25 cellular contexts compared by ENCODE assay signal in genomic region chr7:36962367-36962766, GRCh38.
DNase-seq lines count a peak whose midpoint lies in the region; ATAC-seq and TF ChIP-seq lines count a peak whose summit lies in the region.
"Had no signal": no experiment of that assay in that cellular context is flagged by ENCODE, and none has a peak within 500 bp of the region (broad histone marks: within the 10 kb centered on the region; RNA-seq: fewer than 3 reads in every experiment).

No MANE protein-coding gene starts in this region.

- no peaks in the 10 kb centered on the region for H3K4me1 ChIP-seq in ascending aorta
- H3K4me1 ChIP-seq: prostate gland had no signal

- CTCF ChIA-PET in WTC11 (lab: Charles Lee) (interaction anchor here (1.2 to 1.6 kb wide), 2 partner anchors 220 to 238 kb away, joined by 5 read pairs; no protein-coding TSS in a partner anchor), HEK293T (lab: Yijun Ruan, JAX) (interaction anchor here (0.6 kb wide), 1 partner anchor 291 kb away, joined by 3 read pairs; no protein-coding TSS in a partner anchor)

- H3K4me3 ChIP-seq in epithelial cell of esophagus (ENCODE audit: low read length), result no peak overlapping the region
- no peak overlapping the region for H3K4me3 ChIP-seq in ascending aorta
- H3K4me3 ChIP-seq: GM23248, heart right ventricle, prostate gland, skin epidermis, upper lobe of left lung had no signal

- no peak overlapping the region for H3K27ac ChIP-seq in ascending aorta
- H3K27ac ChIP-seq: GM23248, heart right ventricle, prostate gland, skin epidermis, upper lobe of left lung had no signal

- TF ChIP-seq CTCF in WTC11 (IDR thresholded peaks at IDR 0.05), result no peak
- no peak for TF ChIP-seq CTCF in epithelial cell of esophagus (IDR thresholded peaks at IDR 0.05; ENCODE audit: insufficient read depth, low read depth, low read length, missing control alignments)
- TF ChIP-seq CTCF in ascending aorta (IDR thresholded peaks at IDR 0.05), result no peak

- H3K4me1 Mint-ChIP-seq in activated CD4-positive, alpha-beta T cell treated with anti-CD3 and anti-CD28 coated beads, Interleukin-2, amount 10 ng/mL, durations not matched to agents 24 days and 14 days, result peaks cover 37% of the 10 kb centered on the region
- H3K4me1 Mint-ChIP-seq in WTC11, result peaks cover 61% of the 10 kb centered on the region
- H3K4me1 Mint-ChIP-seq in stimulated activated effector memory CD8-positive, alpha-beta T cell treated with anti-CD3 and anti-CD28 coated beads, Interleukin-12 subunit alpha, Interleukin-12 subunit beta, amount 100 ng/mL, for 72 hours, result peaks cover 22% of the 10 kb centered on the region

- peaks cover 16% of the 10 kb centered on the region for H3K9me3 Mint-ChIP-seq in activated CD4-positive, alpha-beta T cell treated with anti-CD3 and anti-CD28 coated beads, Interleukin-2, amount 10 ng/mL, durations not matched to agents 24 days and 14 days
- H3K9me3 Mint-ChIP-seq in WTC11, result no peaks in the 10 kb centered on the region
- peaks cover 9% of the 10 kb centered on the region for H3K9me3 Mint-ChIP-seq in stimulated activated effector memory CD8-positive, alpha-beta T cell treated with anti-CD3 and anti-CD28 coated beads, Interleukin-12 subunit alpha, Interleukin-12 subunit beta, amount 100 ng/mL, for 72 hours

- no peaks in the 10 kb centered on the region for H3K9me3 ChIP-seq in ascending aorta
- H3K9me3 ChIP-seq: heart right ventricle, prostate gland, upper lobe of left lung had no signal

- H3K4me3 Mint-ChIP-seq in activated CD4-positive, alpha-beta T cell treated with anti-CD3 and anti-CD28 coated beads, Interleukin-2, amount 10 ng/mL, durations not matched to agents 24 days and 14 days, result no peak overlapping the region
- no peak overlapping the region for H3K4me3 Mint-ChIP-seq in WTC11
- H3K4me3 Mint-ChIP-seq in stimulated activated effector memory CD8-positive, alpha-beta T cell treated with anti-CD3 and anti-CD28 coated beads, Interleukin-12 subunit alpha, Interleukin-12 subunit beta, amount 100 ng/mL, for 72 hours, result no peak overlapping the region
- H3K4me3 Mint-ChIP-seq: B cell; stimulated activated naive CD8-positive, alpha-beta T cell treated with anti-CD3 and anti-CD28 coated beads, Interleukin-15, amount 100 ng/mL, for 72 hours had no signal

- no peak for DNase-seq in activated CD4-positive, alpha-beta T cell treated with anti-CD3 and anti-CD28 coated beads, Interleukin-2, amount 10 ng/mL, durations not matched to agents 24 days and 14 days
- no peak for DNase-seq in activated CD4-positive, alpha-beta T cell treated with anti-CD3 and anti-CD28 coated beads for 4 hours
- DNase-seq in WTC11 (ENCODE audit: low spot score) (no peak), epithelial cell of esophagus (ENCODE audit: low read depth) (peak; percentile 61), NCI-H2196 (lab: John Stamatoyannopoulos, UW; ENCODE audit: unreplicated experiment) (no peak), ascending aorta (ENCODE audit: low spot score in 2 of 2) (no peak), HEK293T (ENCODE audit: extremely low spot score) (no peak)
- no peak for DNase-seq in stimulated activated effector memory CD8-positive, alpha-beta T cell treated with anti-CD3 and anti-CD28 coated beads, Interleukin-12 subunit alpha, Interleukin-12 subunit beta, amount 100 ng/mL, for 72 hours (ENCODE audit: low spot score in 2 of 2)
- DNase-seq: 8988T; activated CD4-positive, CD25-positive, alpha-beta regulatory T cell treated with anti-CD3 and anti-CD28 coated beads, Interleukin-2, amount 50 U/mL, for 72 hours; activated gamma-delta T cell; GDM1; GM23248; heart right ventricle; midbrain; NCI-H146; NCI-H774; PC-3; stimulated activated naive CD8-positive, alpha-beta T cell treated with anti-CD3 and anti-CD28 coated beads, Interleukin-15, amount 100 ng/mL, for 72 hours; T-helper 9 cell; upper lobe of left lung had no signal

- H3K36me3 ChIP-seq in ascending aorta, result no peaks in the 10 kb centered on the region
- H3K36me3 ChIP-seq: heart right ventricle, prostate gland, upper lobe of left lung had no signal

- intact Hi-C loops in activated CD4-positive, alpha-beta T cell treated with anti-CD3 and anti-CD28 coated beads, Interleukin-2, amount 10 ng/mL, durations not matched to agents 24 days and 14 days (cut with micrococcal nuclease), result loop anchor here (5.0 to 10.0 kb wide), 7 partner anchors 110 to 392 kb away; partner anchors contain the start of gene AOAH
- intact Hi-C loops in ascending aorta (cut with DNase I), result no loop called here

- POLR2A ChIA-PET in WTC11 (lab: Charles Lee), result interaction anchor here (0.6 kb wide), 1 partner anchor 245 kb away, joined by 6 read pairs; no protein-coding TSS in a partner anchor
- POLR2A ChIA-PET in HEK293T (lab: Yijun Ruan, JAX), result no interaction called here

- peak overlapping the region; percentile 64 for H3K27ac Mint-ChIP-seq in activated CD4-positive, alpha-beta T cell treated with anti-CD3 and anti-CD28 coated beads, Interleukin-2, amount 10 ng/mL, durations not matched to agents 24 days and 14 days
- H3K27ac Mint-ChIP-seq in WTC11, result peak overlapping the region; percentile 33
- H3K27ac Mint-ChIP-seq in stimulated activated effector memory CD8-positive, alpha-beta T cell treated with anti-CD3 and anti-CD28 coated beads, Interleukin-12 subunit alpha, Interleukin-12 subunit beta, amount 100 ng/mL, for 72 hours, result peak overlapping the region; percentile 58
- H3K27ac Mint-ChIP-seq: B cell had no signal

- ATAC-seq in WTC11, result no peak; the same call in 1 of the 2 replicates
- no peak for ATAC-seq in stimulated activated effector memory CD8-positive, alpha-beta T cell treated with anti-CD3 and anti-CD28 coated beads, Interleukin-12 subunit alpha, Interleukin-12 subunit beta, amount 100 ng/mL, for 72 hours
- ATAC-seq: heart right ventricle; HepG2; PC-3; stimulated activated naive CD8-positive, alpha-beta T cell treated with anti-CD3 and anti-CD28 coated beads, Interleukin-15, amount 100 ng/mL, for 72 hours had no signal

- no peaks in the 10 kb centered on the region for H3K27me3 ChIP-seq in ascending aorta
- H3K27me3 ChIP-seq: heart right ventricle, upper lobe of left lung had no signal

- no peaks in the 10 kb centered on the region for H3K27me3 Mint-ChIP-seq in activated CD4-positive, alpha-beta T cell treated with anti-CD3 and anti-CD28 coated beads, Interleukin-2, amount 10 ng/mL, durations not matched to agents 24 days and 14 days
- no peaks in the 10 kb centered on the region for H3K27me3 Mint-ChIP-seq in WTC11 (ENCODE audit: low read depth)
- H3K27me3 Mint-ChIP-seq: B cell; stimulated activated naive CD8-positive, alpha-beta T cell treated with anti-CD3 and anti-CD28 coated beads, Interleukin-15, amount 100 ng/mL, for 72 hours had no signal

- peaks cover 33% of the 10 kb centered on the region for H3K36me3 Mint-ChIP-seq in activated CD4-positive, alpha-beta T cell treated with anti-CD3 and anti-CD28 coated beads, Interleukin-2, amount 10 ng/mL, durations not matched to agents 24 days and 14 days (ENCODE audit: low read depth)
- no peaks in the 10 kb centered on the region; the same call in 1 of the 2 replicates for H3K36me3 Mint-ChIP-seq in WTC11
- H3K36me3 Mint-ChIP-seq in stimulated activated effector memory CD8-positive, alpha-beta T cell treated with anti-CD3 and anti-CD28 coated beads, Interleukin-12 subunit alpha, Interleukin-12 subunit beta, amount 100 ng/mL, for 72 hours, result peaks cover 6% of the 10 kb centered on the region

TF ChIP-seq in WTC11, 78 proteins besides CTCF, POLR2A, EP300 and RAD21 (continues in another document):
- TF ChIP-seq HMGXB4 (CRISPR knock-in tag; IDR thresholded peaks at IDR 0.05), result no peak

TF ChIP-seq in HEK293T, 16 proteins besides CTCF, POLR2A, EP300 and RAD21:
- TF ChIP-seq ELF4 (IDR thresholded peaks at IDR 0.05) (no peak), TARDBP (IDR thresholded peaks at IDR 0.05) (no peak), FOXM1 (IDR thresholded peaks at IDR 0.05; ENCODE audit: borderline replicate concordance) (no peak), ZNF384 (IDR thresholded peaks at IDR 0.05) (no peak), BHLHE40 (IDR thresholded peaks at IDR 0.05; ENCODE audit: borderline replicate concordance) (no peak)
TF ChIP-seq in HEK293T: peak in this region for 0.
